Comparison of ENCODE assay signal across 27 cellular contexts in the genomic region with DNA sequence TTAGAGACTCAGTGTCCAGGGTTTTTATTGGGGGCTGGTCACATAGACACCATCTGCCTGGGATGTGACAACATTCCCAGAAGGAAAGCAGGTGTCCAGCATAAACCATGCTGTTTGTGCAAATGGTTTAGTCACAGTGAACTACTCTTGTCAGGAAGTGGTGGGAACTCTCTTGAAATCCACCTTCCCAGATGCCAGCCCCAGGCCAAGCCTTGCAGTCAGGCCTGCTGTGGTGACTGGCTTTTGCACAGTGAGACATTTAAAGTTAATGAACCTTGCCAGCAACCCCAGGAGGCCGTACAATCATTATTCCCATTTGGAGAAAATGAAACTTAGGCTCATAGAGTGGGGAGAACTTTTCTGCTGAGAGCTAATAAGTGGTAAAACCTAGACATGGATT.
"Had no signal": no experiment of that assay in that cellular context is flagged by ENCODE, and none has a peak within 500 bp of the region (broad histone marks: within the 10 kb centered on the region; RNA-seq: fewer than 3 reads in every experiment).

No MANE protein-coding gene starts in this region.

- FAIRE-seq: endothelial cell of umbilical vein, kidney had no signal

- H3K27me3 ChIP-seq: foreskin keratinocyte, hepatocyte, sigmoid colon, testis, tibial nerve, upper lobe of left lung, uterus had no signal

- H3K27ac Mint-ChIP-seq: naive thymus-derived CD8-positive, alpha-beta T cell; stimulated activated memory B cell treated with anti-CD40 and anti-IgM and Interleukin-4, amounts not matched to agents 10 μg/mL and 1 μg/mL and 100 μg/mL, for 72 hours had no signal

- H3K9me3 ChIP-seq: lower lobe of right lung, prostate gland, sigmoid colon, testis, upper lobe of left lung, uterus had no signal

- H3K4me3 ChIP-seq: coronary artery, esophagus muscularis mucosa, gastroesophageal sphincter, heart left ventricle, hepatocyte, lower lobe of right lung, prostate gland, sigmoid colon, skin epidermis, spleen, testis, tibial nerve, upper lobe of left lung, uterus had no signal

- DNase-seq: dermis blood vessel endothelial cell; effector memory CD4-positive, alpha-beta T cell; foreskin keratinocyte; heart left ventricle; kidney; left colon; left ventricle myocardium superior; lower lobe of right lung; naive thymus-derived CD8-positive, alpha-beta T cell; right cardiac atrium; sigmoid colon; spleen; stimulated activated CD4-positive, alpha-beta T cell treated with anti-CD3 and anti-CD28 coated beads, Interleukin-4, amount 100 ng/mL, for 4 hours; stimulated activated naive CD8-positive, alpha-beta T cell treated with anti-CD3 and anti-CD28 coated beads, Interleukin-15, Interleukin-2, amounts not matched to agents 100 U/mL and 50 U/mL, for 24 hours; substantia nigra; testis; upper lobe of left lung; uterus had no signal

- H3K4me1 Mint-ChIP-seq: naive thymus-derived CD8-positive, alpha-beta T cell; stimulated activated memory B cell treated with anti-CD40 and anti-IgM and Interleukin-4, amounts not matched to agents 10 μg/mL and 1 μg/mL and 100 μg/mL, for 72 hours had no signal

- H3K4me3 Mint-ChIP-seq: naive thymus-derived CD8-positive, alpha-beta T cell; stimulated activated memory B cell treated with anti-CD40 and anti-IgM and Interleukin-4, amounts not matched to agents 10 μg/mL and 1 μg/mL and 100 μg/mL, for 72 hours had no signal

- H3K36me3 ChIP-seq: esophagus muscularis mucosa, gastroesophageal sphincter, heart left ventricle, lower lobe of right lung, prostate gland, sigmoid colon, spleen, tibial nerve, upper lobe of left lung, uterus had no signal

- ATAC-seq: foreskin keratinocyte; gastroesophageal sphincter; heart left ventricle; left colon; left ventricle myocardium superior; lower lobe of right lung; naive thymus-derived CD8-positive, alpha-beta T cell; right cardiac atrium; stimulated activated memory B cell treated with anti-CD40 and anti-IgM and Interleukin-4, amounts not matched to agents 10 μg/mL and 1 μg/mL and 100 μg/mL, for 72 hours; stimulated activated naive CD8-positive, alpha-beta T cell treated with anti-CD3 and anti-CD28 coated beads, Interleukin-15, Interleukin-2, amounts not matched to agents 100 U/mL and 50 U/mL, for 24 hours had no signal

- H3K36me3 Mint-ChIP-seq: stimulated activated memory B cell treated with anti-CD40 and anti-IgM and Interleukin-4, amounts not matched to agents 10 μg/mL and 1 μg/mL and 100 μg/mL, for 72 hours had no signal
